ENCODE assay signal across 8 cellular contexts in the genomic region with DNA sequence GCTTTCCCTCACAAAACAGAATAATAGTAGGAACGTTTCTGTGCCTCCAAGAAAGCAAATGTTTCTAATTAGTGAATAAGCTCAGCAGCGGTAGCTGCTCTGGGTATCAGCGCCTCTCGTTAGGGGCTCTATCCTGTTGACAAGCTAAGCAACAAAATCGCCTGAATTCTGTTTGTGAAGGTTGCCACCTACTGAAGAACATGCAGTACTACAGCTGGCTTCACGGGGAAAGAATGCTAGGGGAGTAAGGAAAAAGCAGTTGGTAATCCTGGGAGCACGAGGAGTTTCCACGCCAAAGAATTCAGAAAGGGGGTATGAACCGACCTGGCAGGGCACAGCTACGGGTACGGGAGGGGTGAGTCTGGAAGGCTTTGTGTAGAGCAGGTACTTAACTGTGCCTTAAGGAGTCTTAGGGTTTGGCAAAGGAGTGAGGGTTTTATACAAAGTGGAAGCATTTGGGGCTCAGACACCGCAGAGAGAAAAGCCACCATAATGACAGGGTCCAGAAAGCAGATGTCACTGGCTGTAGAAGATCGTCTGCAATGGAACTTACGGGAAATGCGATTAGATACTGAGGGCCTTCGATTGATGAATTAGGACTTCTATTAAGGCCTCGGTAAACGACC.
DNase-seq lines count a peak whose midpoint lies in the region; ATAC-seq, FAIRE-seq and TF ChIP-seq lines count a peak whose summit lies in the region.

No MANE protein-coding gene starts in this region.

- no peak for TF ChIP-seq POLR2A in NB4 (IDR thresholded peaks at IDR 0.05; ENCODE audit: extremely low read depth, insufficient read length)

- H3K9me2 ChIP-seq in hepatocyte (replicated peaks; ENCODE audit: insufficient read depth) = no peaks in the 10 kb centered on the region

- H3K9me3 ChIP-seq in astrocyte (ENCODE audit: insufficient read depth, low read depth, low read length) = no peaks in the 10 kb centered on the region
- H3K9me3 ChIP-seq in hepatocyte (ENCODE audit: low read depth) = no peaks in the 10 kb centered on the region

- no peaks in the 10 kb centered on the region for H3K79me2 ChIP-seq in astrocyte (ENCODE audit: insufficient read depth, low read length)
- no peaks in the 10 kb centered on the region for H3K79me2 ChIP-seq in hepatocyte

- peak; percentile 23 for FAIRE-seq in astrocyte (lab: Jason Lieb, UNC)

- 24% methylated on average over 18 of the region's 18 CpGs for WGBS in hepatocyte (ENCODE audit: low lambda C conversion rate, missing lambda C conversion rate)

- TF ChIP-seq CTCF in NB4 (IDR thresholded peaks at IDR 0.05; ENCODE audit: low read depth, low read length) (peak; percentile 99), astrocyte (IDR thresholded peaks at IDR 0.05; ENCODE audit: insufficient read depth, low read depth, low read length) (peak; percentile 90), hepatocyte (IDR thresholded peaks at IDR 0.05; ENCODE audit: poor library complexity) (peak; percentile 97)

- H3K9me3 Mint-ChIP-seq in astrocyte (ENCODE audit: unreplicated experiment) = no peaks in the 10 kb centered on the region

- no peaks in the 10 kb centered on the region for H3K4me1 ChIP-seq in astrocyte (ENCODE audit: insufficient read depth, low read length)
- peaks cover 5% of the 10 kb centered on the region for H3K4me1 ChIP-seq in hepatocyte (ENCODE audit: insufficient read depth)

- peak overlapping the region; percentile 0 for H3K27ac Mint-ChIP-seq in astrocyte (ENCODE audit: unreplicated experiment)

- DNase-seq in activated CD4-positive, CD25-positive, alpha-beta regulatory T cell (lab: John Stamatoyannopoulos, UW) = no peak
- DNase-seq in NB4 (ENCODE audit: low read depth) = peak; percentile 80
- peak; percentile 48 for DNase-seq in astrocyte (ENCODE audit: low read depth)
- peak; percentile 86 for DNase-seq in hepatocyte (ENCODE audit: low spot score)
- peak; percentile 85 for DNase-seq in retina

- H2AFZ ChIP-seq in astrocyte (ENCODE audit: low read depth, low read length) (peak overlapping the region; percentile 87), hepatocyte (peak overlapping the region; percentile 26)

- H3K27ac ChIP-seq in astrocyte (ENCODE audit: low read depth, low read length) (no peak overlapping the region), hepatocyte (no peak overlapping the region)

- ATAC-seq in activated CD4-positive, CD25-positive, alpha-beta regulatory T cell treated with anti-CD3 and anti-CD28 coated beads, Interleukin-2, amount 50 U/mL, for 24 hours = peak; percentile 38
- ATAC-seq in HG02610 (IDR thresholded peaks at IDR 0.05; ENCODE audit: unreplicated experiment) (peak; percentile 89), SK-N-SH treated with all-trans-retinoic acid at 6 μM for 48 hours (peak; percentile 98)

- H3K9ac ChIP-seq in astrocyte (ENCODE audit: low read length) = peak overlapping the region; percentile 39

- H3K4me3 ChIP-seq in NB4 (ENCODE audit: low read depth, low read length) (no peak overlapping the region), astrocyte (ENCODE audit: insufficient read depth, low read depth, low read length) (peak overlapping the region; percentile 16), hepatocyte (no peak overlapping the region)

- H3K4me1 Mint-ChIP-seq in astrocyte (ENCODE audit: low read depth, unreplicated experiment) = peaks cover 4% of the 10 kb centered on the region

- H3K36me3 ChIP-seq in astrocyte (ENCODE audit: insufficient read depth, low read length) = no peaks in the 10 kb centered on the region
- no peaks in the 10 kb centered on the region for H3K36me3 ChIP-seq in hepatocyte (replicated peaks; ENCODE audit: insufficient read depth, low read depth)

- no peaks in the 10 kb centered on the region for H4K20me1 ChIP-seq in astrocyte (ENCODE audit: insufficient read depth, low read length)
- no peaks in the 10 kb centered on the region for H4K20me1 ChIP-seq in hepatocyte (ENCODE audit: insufficient read depth, poor library complexity, severe bottlenecking)

- H3K36me3 Mint-ChIP-seq in astrocyte (ENCODE audit: low read depth, unreplicated experiment) = no peaks in the 10 kb centered on the region

- no peaks in the 10 kb centered on the region for H3K27me3 ChIP-seq in astrocyte (ENCODE audit: insufficient read depth, low read length)
- no peaks in the 10 kb centered on the region for H3K27me3 ChIP-seq in hepatocyte

- no peaks in the 10 kb centered on the region for H3K27me3 Mint-ChIP-seq in astrocyte (ENCODE audit: low read depth, unreplicated experiment)

- H3K4me2 ChIP-seq in astrocyte (ENCODE audit: low read length) = peak overlapping the region; percentile 81
- H3K4me2 ChIP-seq in hepatocyte = peak overlapping the region; percentile 66

- H3K4me3 Mint-ChIP-seq in astrocyte (ENCODE audit: unreplicated experiment) = no peak overlapping the region

TF ChIP-seq in SK-N-SH treated with all-trans-retinoic acid at 6 μM for 48 hours, 23 proteins besides CTCF, POLR2A, EP300 and RAD21:
- TF ChIP-seq ESRRG (CRISPR knock-in tag; IDR thresholded peaks at IDR 0.05) (no peak), TCF4 (CRISPR knock-in tag; IDR thresholded peaks at IDR 0.05; ENCODE audit: borderline replicate concordance) (0 out of 2 replicates have a peak, but pooled peaks have one; percentile 23)

Comparison
In these comparisons a context has a peak if more than half of its experiments do, and no peak if none do; other contexts are left out.
1. ATAC-seq: peak in every context shown above with its lines; median percentile 98 in SK-N-SH treated with all-trans-retinoic acid at 6 μM for 48 hours; 89 in HG02610; 38 in activated CD4-positive, CD25-positive, alpha-beta regulatory T cell treated with anti-CD3 and anti-CD28 coated beads, Interleukin-2, amount 50 U/mL, for 24 hours.
2. DNase-seq: peak in NB4 (single experiment), astrocyte (single experiment), hepatocyte (single experiment) and retina (single experiment); none in activated CD4-positive, CD25-positive, alpha-beta regulatory T cell (0 of 4).
3. Peak in every context shown above with its lines, with median percentiles within 50 percentile points of each other: CTCF ChIP-seq.